In the genomic region with DNA sequence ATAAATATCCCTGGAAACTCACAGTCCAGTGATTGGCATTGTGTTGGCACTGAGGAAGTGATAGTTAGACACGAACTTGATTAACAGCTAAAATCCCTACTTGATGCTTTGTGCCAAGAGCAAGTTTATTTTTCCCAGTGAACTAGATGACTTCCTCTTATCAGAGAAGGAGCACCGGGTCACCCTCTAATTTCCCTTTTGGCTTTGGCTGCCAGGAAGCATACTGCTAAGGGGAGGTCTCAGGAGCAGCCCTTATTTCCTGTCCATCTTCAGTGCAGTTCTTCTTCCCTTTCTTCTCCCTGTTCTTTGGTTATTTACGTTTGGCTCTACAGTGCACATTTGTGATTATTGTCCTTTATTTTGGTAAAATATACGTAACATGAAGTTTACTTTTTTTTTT, we compare ENCODE assay signal across 20 cellular contexts. TPM values are rescaled to one million over a fixed set of nuclear protein-coding genes. Genes with fewer than 3 reads are reported as not detected.
DNase-seq lines count a peak whose midpoint lies in the region; ATAC-seq lines count a peak whose summit lies in the region.
"Had no signal": no experiment of that assay in that cellular context is flagged by ENCODE, and none has a peak within 500 bp of the region (broad histone marks: within the 10 kb centered on the region; RNA-seq: fewer than 3 reads in every experiment).

No MANE protein-coding gene starts in this region.

- no peaks in the 10 kb centered on the region for H3K9me3 ChIP-seq in BLaER1 treated with 17β-estradiol and CSF1 and Interleukin-3, amounts not matched to agents 10 nM and 100 nM (replicated peaks in 1 of 11)
- H3K9me3 ChIP-seq in neuronal stem cell (replicated peaks in 1 of 2; ENCODE audit: control insufficient read depth in 2 of 2, insufficient read depth in 1 of 2, low read depth in 1 of 2, low read length in 2 of 2), result no peaks in the 10 kb centered on the region

- H3K36me3 Mint-ChIP-seq in activated CD4-positive, alpha-beta T cell treated with anti-CD3 and anti-CD28 coated beads, Interleukin-2, amount 10 ng/mL, durations not matched to agents 24 days and 14 days (ENCODE audit: low read depth), result no peaks in the 10 kb centered on the region
- H3K36me3 Mint-ChIP-seq: CD8-positive, alpha-beta T cell had no signal

- H4K8ac ChIP-seq in neuronal stem cell (ENCODE audit: low read depth, low read length), result no peak overlapping the region

- no peak overlapping the region for H3K23ac ChIP-seq in neuronal stem cell (ENCODE audit: low read depth, low read length, poor library complexity)

- no peaks in the 10 kb centered on the region for H3K27me3 ChIP-seq in BLaER1 treated with 17β-estradiol and CSF1 and Interleukin-3, amounts not matched to agents 10 nM and 100 nM
- no peaks in the 10 kb centered on the region for H3K27me3 ChIP-seq in neuronal stem cell (ENCODE audit: control insufficient read depth in 3 of 3, insufficient read depth in 3 of 3, low read depth in 1 of 3, low read length in 3 of 3)

- no peak overlapping the region for H3K4ac ChIP-seq in neuronal stem cell (ENCODE audit: low read length)

- H3K27ac ChIP-seq in BLaER1 treated with 17β-estradiol and CSF1 and Interleukin-3, amounts not matched to agents 10 nM and 100 nM, result no peak overlapping the region
- H3K27ac ChIP-seq in neuronal stem cell (replicated peaks; ENCODE audit: low read length), result no peak overlapping the region
- H3K27ac ChIP-seq: GM23248 had no signal

- no peak overlapping the region for H3K27ac Mint-ChIP-seq in activated CD4-positive, alpha-beta T cell treated with anti-CD3 and anti-CD28 coated beads, Interleukin-2, amount 10 ng/mL, durations not matched to agents 24 days and 14 days
- H3K27ac Mint-ChIP-seq: CD8-positive, alpha-beta T cell; H9; HFFc6 had no signal

- no peak overlapping the region for H4K91ac ChIP-seq in neuronal stem cell (ENCODE audit: low read depth, low read length, poor library complexity)

- no peak overlapping the region for H3K14ac ChIP-seq in neuronal stem cell (ENCODE audit: low read length)

- H3K4me3 ChIP-seq in BLaER1 treated with 17β-estradiol and CSF1 and Interleukin-3, amounts not matched to agents 10 nM and 100 nM, result no peak overlapping the region
- no peak overlapping the region for H3K4me3 ChIP-seq in neuronal stem cell (ENCODE audit: low read length in 2 of 2)
- H3K4me3 ChIP-seq: GM23248 had no signal

- H3K4me1 Mint-ChIP-seq in activated CD4-positive, alpha-beta T cell treated with anti-CD3 and anti-CD28 coated beads, Interleukin-2, amount 10 ng/mL, durations not matched to agents 24 days and 14 days, result no peaks in the 10 kb centered on the region

- WGBS in neuronal stem cell (ENCODE audit: extremely low coverage in 2 of 2, insufficient read length in 2 of 2, insufficient replicate concordance in 1 of 2), 2 donors, result no CpG with 5 or more reads among the region's 4 CpGs

- no peak overlapping the region for H3K4me3 Mint-ChIP-seq in activated CD4-positive, alpha-beta T cell treated with anti-CD3 and anti-CD28 coated beads, Interleukin-2, amount 10 ng/mL, durations not matched to agents 24 days and 14 days
- H3K4me3 Mint-ChIP-seq: CD8-positive, alpha-beta T cell; H9; HFFc6 had no signal

- peaks cover 12 to 30% (median 19%) of the 10 kb centered on the region in 10 experiments for H3K4me1 ChIP-seq in BLaER1 treated with 17β-estradiol and CSF1 and Interleukin-3, amounts not matched to agents 10 nM and 100 nM
- H3K4me1 ChIP-seq in neuronal stem cell (ENCODE audit: control insufficient read depth in 2 of 2, insufficient read depth in 1 of 2, low read depth in 1 of 2, low read length in 2 of 2), result peaks cover 20 to 32% of the 10 kb centered on the region in 2 donors

- peak overlapping the region in 9 of 11 experiments; percentile 12 to 64 (median 36); a peak in 12 of 22 replicates for H3K4me2 ChIP-seq in BLaER1 treated with 17β-estradiol and CSF1 and Interleukin-3, amounts not matched to agents 10 nM and 100 nM
- H3K4me2 ChIP-seq in neuronal stem cell (ENCODE audit: insufficient read depth, low read length, poor library complexity, severe bottlenecking), result no peak overlapping the region

- no peak overlapping the region for H3K9ac ChIP-seq in BLaER1 treated with 17β-estradiol and CSF1 and Interleukin-3, amounts not matched to agents 10 nM and 100 nM
- H3K9ac ChIP-seq in neuronal stem cell (ENCODE audit: low read depth, low read length, poor library complexity), result no peak overlapping the region
- H3K9ac ChIP-seq: GM23248 had no signal

- H3K18ac ChIP-seq in neuronal stem cell (ENCODE audit: low read length), result no peak overlapping the region

- H3K9me3 Mint-ChIP-seq in activated CD4-positive, alpha-beta T cell treated with anti-CD3 and anti-CD28 coated beads, Interleukin-2, amount 10 ng/mL, durations not matched to agents 24 days and 14 days, result no peaks in the 10 kb centered on the region
- H3K9me3 Mint-ChIP-seq: CD8-positive, alpha-beta T cell; H9; HFFc6 had no signal

- peaks cover 3% of the 10 kb centered on the region for H3K79me1 ChIP-seq in neuronal stem cell (ENCODE audit: low read depth, low read length)

- intact Hi-C loops in activated CD4-positive, alpha-beta T cell treated with anti-CD3 and anti-CD28 coated beads, Interleukin-2, amount 10 ng/mL, durations not matched to agents 24 days and 14 days (cut with micrococcal nuclease), result no loop called here

- H2BK5ac ChIP-seq in neuronal stem cell (ENCODE audit: low read length), result no peak overlapping the region

- H4K20me1 ChIP-seq in BLaER1 treated with 17β-estradiol and CSF1 and Interleukin-3, amounts not matched to agents 10 nM and 100 nM, result no peaks in the 10 kb centered on the region; a peak in 1 of 22 replicates

- H2BK15ac ChIP-seq in neuronal stem cell (ENCODE audit: low read length), result no peak overlapping the region

- H3K27me3 Mint-ChIP-seq in activated CD4-positive, alpha-beta T cell treated with anti-CD3 and anti-CD28 coated beads, Interleukin-2, amount 10 ng/mL, durations not matched to agents 24 days and 14 days, result peaks cover 23% of the 10 kb centered on the region

- no peak overlapping the region for H2AK5ac ChIP-seq in neuronal stem cell (ENCODE audit: low read depth, low read length)

- no peak for ATAC-seq in GM18907 (IDR thresholded peaks at IDR 0.05; ENCODE audit: unreplicated experiment)
- ATAC-seq: CD8-positive, alpha-beta T cell had no signal

- no peak overlapping the region for H2BK12ac ChIP-seq in neuronal stem cell (ENCODE audit: low read length)

- no peak overlapping the region for H2BK120ac ChIP-seq in neuronal stem cell (ENCODE audit: low read depth, low read length)

- H3K36me3 ChIP-seq in BLaER1 treated with 17β-estradiol and CSF1 and Interleukin-3, amounts not matched to agents 10 nM and 100 nM, result no peaks in the 10 kb centered on the region
- no peaks in the 10 kb centered on the region for H3K36me3 ChIP-seq in neuronal stem cell (replicated peaks in 1 of 2; ENCODE audit: control insufficient read depth in 2 of 2, insufficient read depth in 2 of 2, low read length in 2 of 2)

- peak; percentile 61 for DNase-seq in A172 (ENCODE audit: low spot score)
- peak; percentile 26 for DNase-seq in UCSD-AML1 (lab: John Stamatoyannopoulos, UW; ENCODE audit: unreplicated experiment)
- DNase-seq in dermis blood vessel endothelial cell, result peak; percentile 49
- no peak for DNase-seq in activated CD4-positive, alpha-beta T cell treated with anti-CD3 and anti-CD28 coated beads, Interleukin-2, amount 10 ng/mL, durations not matched to agents 24 days and 14 days
- no peak for DNase-seq in neuronal stem cell (ENCODE audit: low spot score)
- DNase-seq: CD8-positive, alpha-beta T cell; GM23248; H9; HFFc6; NCI-H1105; NCI-H1694; NCI-H2081; NCI-H2171; NCI-H345; NCI-H524; NCI-H774; NK-92 treated with Interleukin-12 subunit alpha and Interleukin-12 subunit beta, amount 100 ng/mL, for 24 hours; SIG-M5 had no signal

- no peak overlapping the region for H2AFZ ChIP-seq in neuronal stem cell (ENCODE audit: low read length)
- H2AFZ ChIP-seq: GM23248 had no signal

RNA-seq across cellular contexts. Expression of gene FBLN2, which starts 13.0 kb away (rescaled TPM):
- 0.07 and 0.41 TPM in 2 replicates for total RNA-seq in A172 (2014; rRNA removed; shearing (Covaris generic))
- 9.4 and 16.5 TPM in 2 replicates for total RNA-seq in dermis blood vessel endothelial cell
- total RNA-seq in activated CD4-positive, alpha-beta T cell treated with anti-CD3 and anti-CD28 coated beads, Interleukin-2, amount 10 ng/mL, durations not matched to agents 24 days and 14 days, result not detected in 2 replicates
- 12.1 TPM for polyA plus RNA-seq in neuronal stem cell (2013, experiment 1 of 2)
- 12.3 TPM for polyA plus RNA-seq in neuronal stem cell (2013, experiment 2 of 2)

Comparison
In these comparisons a context has a peak if more than half of its experiments do, and no peak if none do; other contexts are left out.
1. DNase-seq: peak in A172 (single experiment), UCSD-AML1 (single experiment) and dermis blood vessel endothelial cell (single experiment); none in activated CD4-positive, alpha-beta T cell treated with anti-CD3 and anti-CD28 coated beads, Interleukin-2, amount 10 ng/mL, durations not matched to agents 24 days and 14 days (single experiment) and neuronal stem cell (single experiment).